Comparison of ENCODE assay signal across 20 cellular contexts in the genomic region with DNA sequence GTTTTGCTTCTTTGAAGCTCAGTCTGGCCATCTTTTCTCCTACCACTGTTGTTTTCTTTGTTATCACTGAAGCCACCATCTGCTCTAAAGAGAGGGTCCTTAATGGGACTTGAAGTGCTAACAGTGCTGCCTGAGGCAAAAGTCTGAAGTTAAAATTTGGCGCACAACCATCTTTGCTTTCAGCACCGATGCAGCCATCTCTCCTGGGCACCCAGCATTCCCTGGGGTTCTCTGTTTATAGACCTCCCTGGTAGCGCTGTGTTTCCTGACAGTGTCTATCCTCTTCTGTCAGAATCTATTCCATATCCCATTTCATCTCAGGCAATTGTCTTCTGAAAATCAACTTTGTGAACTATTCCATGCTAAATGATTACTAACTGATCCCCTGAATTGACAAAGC.
"Had no signal": no experiment of that assay in that cellular context is flagged by ENCODE, and none has a peak within 500 bp of the region (broad histone marks: within the 10 kb centered on the region; RNA-seq: fewer than 3 reads in every experiment).

No MANE protein-coding gene starts in this region.

- H3K36me3 ChIP-seq: breast epithelium, colonic mucosa, gastrocnemius medialis, heart left ventricle, prostate gland, upper lobe of left lung had no signal

- DNase-seq: activated CD4-positive, alpha-beta memory T cell treated with anti-CD3 and anti-CD28 coated beads for 36 hours; activated CD4-positive, alpha-beta T cell treated with anti-CD3 and anti-CD28 coated beads for 48 hours; activated naive CD4-positive, alpha-beta T cell treated with anti-CD3 and anti-CD28 coated beads for 36 hours; activated naive CD8-positive, alpha-beta T cell treated with anti-CD3 and anti-CD28 coated beads, Interleukin-2, amount 10 ng/mL, durations not matched to agents 7 days and 5 days; activated T-cell treated with anti-CD3 and anti-CD28 coated beads, Interleukin-2, amount 50 U/mL, for 48 hours; amniotic stem cell; colonic mucosa; dorsolateral prefrontal cortex; effector memory CD8-positive, alpha-beta T cell; gastrocnemius medialis; heart left ventricle; left ventricle myocardium superior; mammary epithelial cell; naive thymus-derived CD8-positive, alpha-beta T cell; stimulated activated CD4-positive, alpha-beta T cell treated with anti-CD3 and anti-CD28 coated beads, Interleukin-4, amount 100 ng/mL, for 4 hours; stimulated activated naive CD8-positive, alpha-beta T cell treated with anti-CD3 and anti-CD28 coated beads, Interleukin-15, Interleukin-2, amounts not matched to agents 100 U/mL and 50 U/mL, for 24 hours; upper lobe of left lung had no signal

- H3K27me3 ChIP-seq: breast epithelium, colonic mucosa, dorsolateral prefrontal cortex, gastrocnemius medialis, heart left ventricle, upper lobe of left lung had no signal

- H3K27ac ChIP-seq: breast epithelium, colonic mucosa, dorsolateral prefrontal cortex, gastrocnemius medialis, heart left ventricle, prostate gland, upper lobe of left lung had no signal

- H3K9me3 ChIP-seq: breast epithelium, colonic mucosa, gastrocnemius medialis, heart left ventricle, prostate gland, upper lobe of left lung had no signal

- H3K4me3 ChIP-seq: breast epithelium, colonic mucosa, dorsolateral prefrontal cortex, gastrocnemius medialis, heart left ventricle, prostate gland, upper lobe of left lung had no signal

- H3K4me1 ChIP-seq: breast epithelium, colonic mucosa, gastrocnemius medialis, heart left ventricle, prostate gland, upper lobe of left lung had no signal

- ATAC-seq: effector memory CD8-positive, alpha-beta T cell; esophagus mucosa; gastrocnemius medialis; heart left ventricle; left ventricle myocardium superior; naive thymus-derived CD8-positive, alpha-beta T cell; stimulated activated naive CD8-positive, alpha-beta T cell treated with anti-CD3 and anti-CD28 coated beads, Interleukin-15, Interleukin-2, amounts not matched to agents 100 U/mL and 50 U/mL, for 24 hours had no signal
